ENCODE assay signal across 8 cellular contexts in the genomic region with DNA sequence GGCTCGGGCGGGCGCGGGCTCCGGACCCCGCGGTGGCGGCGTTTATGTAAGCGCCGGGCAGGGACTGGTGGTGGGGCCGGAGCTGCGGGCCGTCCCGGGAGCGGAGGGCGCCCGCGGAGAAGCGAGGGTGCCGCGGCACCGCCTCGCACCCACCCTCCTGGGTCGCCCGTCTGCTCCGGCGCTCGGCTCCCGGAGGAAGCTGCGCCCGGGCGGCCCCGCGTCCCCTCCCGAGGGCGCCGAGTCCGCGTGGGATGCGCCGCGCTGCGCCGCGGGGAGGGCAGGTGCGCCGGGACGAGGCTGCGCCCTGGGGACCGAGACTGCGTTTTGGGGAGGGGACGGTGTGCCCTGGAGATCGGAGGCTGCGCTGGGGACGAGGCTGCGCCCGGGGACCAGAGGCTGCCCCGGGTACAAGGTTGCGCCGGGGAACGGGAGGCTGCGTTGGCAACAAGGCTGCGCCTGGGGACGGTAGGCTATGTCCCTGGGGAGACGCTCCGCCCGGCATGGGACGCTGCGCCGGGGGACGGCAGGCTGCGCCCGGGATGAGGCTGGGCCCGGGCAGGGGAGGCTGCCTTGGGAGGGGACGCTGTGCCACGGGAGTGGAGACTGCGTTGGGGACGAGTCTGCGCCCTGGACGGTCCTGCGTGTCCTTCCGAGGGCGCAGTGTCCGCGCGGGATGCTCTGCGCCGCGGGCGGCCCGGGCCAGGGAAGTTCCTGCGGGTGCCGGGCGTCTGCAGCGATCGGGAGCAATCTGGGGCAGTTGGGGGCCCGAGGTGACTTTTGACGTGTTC. TPM values are rescaled to one million over a fixed set of nuclear protein-coding genes. Genes with fewer than 3 reads are reported as not detected.
DNase-seq lines count a peak whose midpoint lies in the region; ATAC-seq and TF ChIP-seq lines count a peak whose summit lies in the region.

No MANE protein-coding gene starts in this region.

- H3K4me1 ChIP-seq in mucosa of stomach (ENCODE audit: control insufficient read depth, insufficient read depth, low read length) (peaks cover 6% of the 10 kb centered on the region), upper lobe of left lung (peaks cover 8 to 50% (median 35%) of the 10 kb centered on the region in 4 donors)

- TF ChIP-seq CTCF in HL-60 (IDR thresholded peaks at IDR 0.05; ENCODE audit: insufficient read depth, low read length) (no peak), epithelial cell of esophagus (IDR thresholded peaks at IDR 0.05; ENCODE audit: insufficient read depth, low read depth, low read length, missing control alignments) (no peak), upper lobe of left lung (IDR thresholded peaks at IDR 0.05) (no peak)

- H3K27me3 ChIP-seq in HL-60 (ENCODE audit: insufficient read depth, poor library complexity, severe bottlenecking) (peaks cover 11% of the 10 kb centered on the region), mucosa of stomach (ENCODE audit: control insufficient read depth, insufficient read depth, low read length) (peaks cover 14% of the 10 kb centered on the region), upper lobe of left lung (no peaks in the 10 kb centered on the region)

- ATAC-seq in GM18511 (IDR thresholded peaks at IDR 0.05; ENCODE audit: unreplicated experiment), result peak; percentile 20
- peak; percentile 3 to 8 for ATAC-seq in activated CD4-positive, CD25-positive, alpha-beta regulatory T cell treated with anti-CD3 and anti-CD28 coated beads, Interleukin-2, amount 50 U/mL, for 24 hours
- ATAC-seq in upper lobe of left lung (ENCODE audit: low FRiP score in 2 of 2), result peak in 1 of 2 donors; percentile 28
- no peak for ATAC-seq in HG02870 (IDR thresholded peaks at IDR 0.05; ENCODE audit: unreplicated experiment)

- TF ChIP-seq EP300 in upper lobe of left lung (IDR thresholded peaks at IDR 0.05), result no peak

- H3K9ac ChIP-seq in mucosa of stomach (ENCODE audit: low read length), result peak overlapping the region; percentile 43

- DNase-seq in HL-60 (ENCODE audit: low read depth in 1 of 2, low spot score in 1 of 2) (peak in 1 of 2 experiments; percentile 24), epithelial cell of esophagus (ENCODE audit: low read depth) (peak; percentile 50), upper lobe of left lung (peak in 1 of 2 donors; percentile 88), NCI-H1048 (lab: John Stamatoyannopoulos, UW) (no peak)

- H3K27ac ChIP-seq in HL-60 (replicated peaks) (no peak overlapping the region), upper lobe of left lung (peak overlapping the region; percentile 79 to 92 (median 86))

- peak overlapping the region; percentile 65 for H3K4me3 ChIP-seq in HL-60 (replicated peaks; ENCODE audit: insufficient read depth, low read length)
- H3K4me3 ChIP-seq in epithelial cell of esophagus (ENCODE audit: low read length), result peak overlapping the region; percentile 63
- H3K4me3 ChIP-seq in mucosa of stomach (ENCODE audit: low read length), result peak overlapping the region; percentile 46
- H3K4me3 ChIP-seq in upper lobe of left lung, result peak overlapping the region; percentile 91 to 99 (median 93)

- H3K36me3 ChIP-seq in mucosa of stomach (ENCODE audit: control insufficient read depth, insufficient read depth, low read length) (no peaks in the 10 kb centered on the region), upper lobe of left lung (no peaks in the 10 kb centered on the region)

- 0 to 3% methylated on average over 19 to 37 of the region's 99 CpGs for WGBS in upper lobe of left lung, 2 donors

- H3K9me3 ChIP-seq in mucosa of stomach (ENCODE audit: control insufficient read depth, low read length), result no peaks in the 10 kb centered on the region
- no peaks in the 10 kb centered on the region for H3K9me3 ChIP-seq in upper lobe of left lung

- TF ChIP-seq POLR2A in upper lobe of left lung (IDR thresholded peaks at IDR 0.05), result no peak

RNA-seq across cellular contexts. Expression of gene ADARB1, which starts 0.6 kb away (rescaled TPM):
- total RNA-seq in upper lobe of left lung, result 10 to 100 TPM; 26.5 to 94.3 (median 42.4) TPM
